ENCODE assay signal across 8 cellular contexts in the genomic region with DNA sequence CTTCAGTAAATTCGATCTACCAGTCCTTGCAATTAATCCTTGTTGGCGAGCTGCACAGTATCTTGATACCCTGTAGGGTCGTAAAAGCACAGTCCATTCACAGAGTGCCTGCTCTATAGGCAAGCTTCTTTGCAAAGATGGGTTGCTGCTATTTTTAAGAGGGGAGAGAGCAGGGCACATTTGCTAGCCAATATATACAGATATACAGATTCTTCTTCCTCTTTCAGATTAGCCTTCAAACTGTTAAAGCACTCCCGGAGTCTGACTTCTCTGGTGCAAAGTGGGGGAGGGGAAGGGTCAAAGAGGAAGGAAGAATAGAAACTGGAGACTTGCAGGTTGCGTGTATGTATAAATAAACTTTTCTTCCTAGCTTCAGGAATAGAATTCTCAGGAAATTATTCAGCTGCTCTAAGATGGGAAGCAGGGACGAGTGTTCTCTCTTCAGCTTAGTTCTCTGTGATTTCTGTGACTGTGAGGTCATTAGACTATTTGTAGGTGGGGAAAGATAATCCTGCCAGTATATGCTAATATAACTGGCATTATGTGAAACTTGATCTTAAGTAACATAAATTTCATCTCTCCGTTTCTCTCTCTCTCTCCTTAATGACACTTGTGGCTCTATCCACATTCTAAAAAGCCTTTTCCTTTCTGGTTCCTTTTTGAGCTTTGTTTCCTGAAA. TPM values are rescaled to one million over a fixed set of nuclear protein-coding genes. Genes with fewer than 3 reads are reported as not detected.
DNase-seq lines count a peak whose midpoint lies in the region; ATAC-seq and TF ChIP-seq lines count a peak whose summit lies in the region.

A gene with protein sequence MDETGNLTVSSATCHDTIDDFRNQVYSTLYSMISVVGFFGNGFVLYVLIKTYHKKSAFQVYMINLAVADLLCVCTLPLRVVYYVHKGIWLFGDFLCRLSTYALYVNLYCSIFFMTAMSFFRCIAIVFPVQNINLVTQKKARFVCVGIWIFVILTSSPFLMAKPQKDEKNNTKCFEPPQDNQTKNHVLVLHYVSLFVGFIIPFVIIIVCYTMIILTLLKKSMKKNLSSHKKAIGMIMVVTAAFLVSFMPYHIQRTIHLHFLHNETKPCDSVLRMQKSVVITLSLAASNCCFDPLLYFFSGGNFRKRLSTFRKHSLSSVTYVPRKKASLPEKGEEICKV (minus strand): TSS at position 242 of the 679 bp plus-strand sequence. CDS start 53,865 bp downstream, outside the sequence.

- 26 to 27% methylated on average over 7 of the region's 7 CpGs for WGBS in esophagus, 2 donors

- no peaks in the 10 kb centered on the region for H3K36me3 Mint-ChIP-seq in CD8-positive, alpha-beta T cell

- H3K36me3 ChIP-seq in CD8-positive, alpha-beta T cell (ENCODE audit: insufficient read depth, low read length) = no peaks in the 10 kb centered on the region
- H3K36me3 ChIP-seq in esophagus (ENCODE audit: control insufficient read depth in 2 of 2, insufficient read depth in 2 of 2, low read length in 1 of 2) (no peaks in the 10 kb centered on the region), ascending aorta (no peaks in the 10 kb centered on the region)

- peak within 1 kb of the TSS; percentile 29 for H3K4me3 Mint-ChIP-seq in CD8-positive, alpha-beta T cell

- H3K9me3 Mint-ChIP-seq in CD8-positive, alpha-beta T cell = no peaks in the 10 kb centered on the region

- CTCF ChIA-PET in CD8-positive, alpha-beta T cell (lab: Charles Lee) = no interaction called here

- no peak within 1 kb of the TSS for H3K27ac Mint-ChIP-seq in CD8-positive, alpha-beta T cell

- no peak for ATAC-seq in CD8-positive, alpha-beta T cell
- peak; percentile 17 for ATAC-seq in GM19468 (IDR thresholded peaks at IDR 0.05; ENCODE audit: extremely low read depth, unreplicated experiment)

- POLR2A ChIA-PET in CD8-positive, alpha-beta T cell (lab: Charles Lee) = no interaction called here

- H3K4me1 ChIP-seq in CD8-positive, alpha-beta T cell (ENCODE audit: insufficient read depth, low read length) = peaks cover 23% of the 10 kb centered on the region
- no peaks in the 10 kb centered on the region for H3K4me1 ChIP-seq in esophagus (ENCODE audit: control insufficient read depth in 2 of 2, insufficient read depth in 2 of 2, low read length in 1 of 2)
- H3K4me1 ChIP-seq in ascending aorta = no peaks in the 10 kb centered on the region

- DNase-seq in CD8-positive, alpha-beta T cell = no peak
- DNase-seq in Kasumi-1 (lab: John Stamatoyannopoulos, UW) (peak; percentile 69 to 83), ascending aorta (ENCODE audit: low spot score in 2 of 2) (no peak), NCI-H1048 (lab: John Stamatoyannopoulos, UW) (no peak), GM19240 (ENCODE audit: insufficient read length, low spot score) (no peak), activated gamma-delta T cell (lab: John Stamatoyannopoulos, UW) (no peak)

- intact Hi-C loops in CD8-positive, alpha-beta T cell (cut with DNase I, micrococcal nuclease) = loop anchor here in 1 of 2 experiments (10.0 kb wide), 1 partner anchor 67 kb away; no protein-coding TSS in a partner anchor
- intact Hi-C loops in ascending aorta (cut with DNase I) = no loop called here

- no peak for TF ChIP-seq CTCF in CD8-positive, alpha-beta T cell (IDR thresholded peaks at IDR 0.05)
- no peak for TF ChIP-seq CTCF in ascending aorta (IDR thresholded peaks at IDR 0.05)

- H3K27ac ChIP-seq in CD8-positive, alpha-beta T cell (ENCODE audit: low read depth, low read length) = no peak within 1 kb of the TSS
- H3K27ac ChIP-seq in esophagus (ENCODE audit: low read depth in 2 of 2, low read length in 1 of 2) = peak within 1 kb of the TSS; percentile 31 to 40
- H3K27ac ChIP-seq in ascending aorta = no peak within 1 kb of the TSS

- H3K4me3 ChIP-seq in CD8-positive, alpha-beta T cell (ENCODE audit: low read depth, low read length) = no peak within 1 kb of the TSS
- H3K4me3 ChIP-seq in esophagus (ENCODE audit: low read depth in 1 of 2, low read length in 2 of 2) (peak within 1 kb of the TSS in 1 of 2 donors; percentile 4), ascending aorta (peak within 1 kb of the TSS in 1 of 2 donors; percentile 46)

- no peaks in the 10 kb centered on the region for H3K9me3 ChIP-seq in CD8-positive, alpha-beta T cell (ENCODE audit: low read length)
- H3K9me3 ChIP-seq in esophagus (ENCODE audit: control insufficient read depth in 2 of 2, insufficient read depth in 1 of 2, low read depth in 1 of 2, low read length in 1 of 2) (no peaks in the 10 kb centered on the region), ascending aorta (no peaks in the 10 kb centered on the region)

- H3K4me1 Mint-ChIP-seq in CD8-positive, alpha-beta T cell (ENCODE audit: low read depth) = peaks cover 44% of the 10 kb centered on the region

- H3K27me3 ChIP-seq in CD8-positive, alpha-beta T cell (ENCODE audit: insufficient read depth, low read length) = no peaks in the 10 kb centered on the region
- H3K27me3 ChIP-seq in esophagus (ENCODE audit: control insufficient read depth in 1 of 2, insufficient read depth in 2 of 2, low read length in 2 of 2) (no peaks in the 10 kb centered on the region), ascending aorta (no peaks in the 10 kb centered on the region)

- no peaks in the 10 kb centered on the region for H3K27me3 Mint-ChIP-seq in CD8-positive, alpha-beta T cell (ENCODE audit: low read depth)

RNA-seq across cellular contexts. Expression of the gene that starts here (rescaled TPM):
- under 1 TPM; 0.19 to 0.39 TPM for total RNA-seq in CD8-positive, alpha-beta T cell
- polyA plus RNA-seq in esophagus = 1 to 10 TPM in 1 of 2 donors, under 1 TPM in 1; 0.84 to 1.0 TPM
- total RNA-seq in ascending aorta = 8.9 TPM

Comparison
In these comparisons a context has a peak if more than half of its experiments do, and no peak if none do; other contexts are left out.
1. DNase-seq: peak in Kasumi-1 (2 of 2); none in CD8-positive, alpha-beta T cell (0 of 7), ascending aorta (0 of 2), NCI-H1048 (single experiment), GM19240 (single experiment) and activated gamma-delta T cell (single experiment).
2. H3K27ac ChIP-seq: peak in esophagus (2 of 2); none in CD8-positive, alpha-beta T cell (single experiment) and ascending aorta (0 of 2).